ENCODE assay signal across 8 cellular contexts in the genomic region with DNA sequence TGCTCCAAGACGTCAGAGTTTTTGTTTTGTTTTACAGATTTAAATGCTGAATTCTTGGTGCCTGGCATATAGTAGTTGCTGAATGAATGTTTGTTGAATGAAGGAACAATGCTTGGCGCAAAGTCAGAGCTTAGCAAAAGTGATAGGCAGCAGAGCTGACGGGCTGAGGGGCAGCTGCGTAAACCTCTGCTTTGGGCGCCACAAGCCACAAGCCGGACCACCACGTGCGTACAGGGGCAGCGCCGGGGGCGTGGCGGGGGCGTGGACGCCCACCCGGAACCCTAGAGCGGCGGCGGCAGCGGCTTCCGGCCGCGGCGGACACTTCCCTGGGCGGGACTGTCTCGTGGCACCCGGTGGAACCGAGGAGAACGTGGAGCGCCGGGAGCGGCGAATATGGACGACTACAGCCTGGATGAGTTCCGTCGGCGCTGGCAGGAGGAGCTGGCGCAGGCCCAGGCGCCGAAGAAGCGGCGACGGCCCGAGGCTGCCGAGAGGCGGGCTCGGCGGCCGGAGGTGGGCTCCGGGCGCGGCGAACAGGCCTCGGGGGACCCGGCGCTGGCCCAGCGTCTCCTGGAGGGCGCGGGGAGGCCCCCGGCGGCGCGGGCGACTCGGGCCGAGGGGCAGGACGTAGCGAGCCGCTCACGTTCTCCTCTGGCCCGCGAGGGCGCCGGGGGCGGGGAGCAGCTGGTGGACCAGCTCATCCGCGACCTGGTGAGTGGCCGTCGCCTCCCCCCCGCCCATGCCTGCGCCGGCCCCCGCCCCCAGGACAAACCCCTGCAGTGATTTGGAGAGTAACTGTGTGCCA. TPM values are rescaled to one million over a fixed set of nuclear protein-coding genes. Genes with fewer than 3 reads are reported as not detected.
DNase-seq lines count a peak whose midpoint lies in the region; ATAC-seq and TF ChIP-seq lines count a peak whose summit lies in the region.

A gene with protein sequence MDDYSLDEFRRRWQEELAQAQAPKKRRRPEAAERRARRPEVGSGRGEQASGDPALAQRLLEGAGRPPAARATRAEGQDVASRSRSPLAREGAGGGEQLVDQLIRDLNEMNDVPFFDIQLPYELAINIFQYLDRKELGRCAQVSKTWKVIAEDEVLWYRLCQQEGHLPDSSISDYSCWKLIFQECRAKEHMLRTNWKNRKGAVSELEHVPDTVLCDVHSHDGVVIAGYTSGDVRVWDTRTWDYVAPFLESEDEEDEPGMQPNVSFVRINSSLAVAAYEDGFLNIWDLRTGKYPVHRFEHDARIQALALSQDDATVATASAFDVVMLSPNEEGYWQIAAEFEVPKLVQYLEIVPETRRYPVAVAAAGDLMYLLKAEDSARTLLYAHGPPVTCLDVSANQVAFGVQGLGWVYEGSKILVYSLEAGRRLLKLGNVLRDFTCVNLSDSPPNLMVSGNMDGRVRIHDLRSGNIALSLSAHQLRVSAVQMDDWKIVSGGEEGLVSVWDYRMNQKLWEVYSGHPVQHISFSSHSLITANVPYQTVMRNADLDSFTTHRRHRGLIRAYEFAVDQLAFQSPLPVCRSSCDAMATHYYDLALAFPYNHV (plus strand): TSS at position 306 of the 805 bp plus-strand sequence. CDS start 88 bp downstream, at position 394.

- H3K27ac Mint-ChIP-seq in Calu3 (ENCODE audit: unreplicated experiment) (peak within 1 kb of the TSS; percentile 59), nephron (peak within 1 kb of the TSS; percentile 75 to 90 (median 81))
- peak within 1 kb of the TSS; percentile 84 for H3K27ac Mint-ChIP-seq in activated T-helper 17 cell treated with anti-CD3 and anti-CD28 coated beads, Interleukin-2, amount 50 U/mL, for 72 hours
- H3K27ac Mint-ChIP-seq in stimulated activated naive CD8-positive, alpha-beta T cell treated with anti-CD3 and anti-CD28 coated beads, Interleukin-15, Interleukin-2, amounts not matched to agents 100 ng/mL and 50 ng/mL, for 24 hours: peak within 1 kb of the TSS; percentile 78

- H3K27me3 Mint-ChIP-seq in Calu3 (ENCODE audit: unreplicated experiment) (peaks cover 31% of the 10 kb centered on the region), nephron (ENCODE audit: low read depth) (peaks cover 5% of the 10 kb centered on the region)
- no peaks in the 10 kb centered on the region for H3K27me3 Mint-ChIP-seq in activated T-helper 17 cell treated with anti-CD3 and anti-CD28 coated beads, Interleukin-2, amount 50 U/mL, for 72 hours
- peaks cover 9% of the 10 kb centered on the region for H3K27me3 Mint-ChIP-seq in stimulated activated naive CD8-positive, alpha-beta T cell treated with anti-CD3 and anti-CD28 coated beads, Interleukin-15, Interleukin-2, amounts not matched to agents 100 ng/mL and 50 ng/mL, for 24 hours

- peak within 1 kb of the TSS; percentile 98 for H2AFZ ChIP-seq in PC-9

- no peaks in the 10 kb centered on the region for H3K9me3 ChIP-seq in PC-9 (ENCODE audit: insufficient read depth, low read depth)

- intact Hi-C loops in Calu3 (cut with micrococcal nuclease; ENCODE audit: unreplicated experiment): no loop called here
- intact Hi-C loops in PC-9 (cut with micrococcal nuclease; ENCODE audit: unreplicated experiment): no loop called here

- TF ChIP-seq CTCF in Calu3 (IDR thresholded peaks at IDR 0.05; ENCODE audit: unreplicated experiment) (no peak), PC-9 (conservative IDR thresholded peaks at IDR 0.05) (no peak), fibroblast of pulmonary artery (IDR thresholded peaks at IDR 0.05; ENCODE audit: low read length, missing control alignments) (no peak), nephron (IDR thresholded peaks at IDR 0.05; ENCODE audit: unreplicated experiment in 3 of 3) (no peak)

- CTCF ChIA-PET in Calu3 (lab: Charles Lee) (no interaction called here), PC-9 (lab: Charles Lee) (interaction anchor here (0.7 kb wide), 1 partner anchor 47 kb away, joined by 4 read pairs; no protein-coding TSS in a partner anchor)

- H4K20me1 ChIP-seq in PC-9 (ENCODE audit: insufficient read depth): no peaks in the 10 kb centered on the region; the same call in 1 of the 2 replicates

- H3K27me3 ChIP-seq in PC-9 (ENCODE audit: insufficient read depth, low read depth): no peaks in the 10 kb centered on the region

- BruUV-seq in Calu3 (replicated peaks; lab: Mats Ljungman, UMichigan) (no TSS peak), PC-9 (replicated peaks; lab: Mats Ljungman, UMichigan) (no TSS peak)

- ATAC-seq in GM21360 (IDR thresholded peaks at IDR 0.05; ENCODE audit: unreplicated experiment): peak; percentile 77
- ATAC-seq in activated T-helper 17 cell treated with anti-CD3 and anti-CD28 coated beads, Interleukin-2, amount 50 U/mL, for 72 hours (replicated peaks): peak; percentile 85

- peak within 1 kb of the TSS; percentile 56 for H3K27ac ChIP-seq in PC-9

- no peaks in the 10 kb centered on the region for H3K36me3 ChIP-seq in PC-9 (ENCODE audit: low read depth)

- peaks cover 20% of the 10 kb centered on the region for H3F3A ChIP-seq in PC-9 (ENCODE audit: insufficient read depth, low read depth)

- H3K4me3 ChIP-seq in PC-9: peak within 1 kb of the TSS; percentile 99
- H3K4me3 ChIP-seq in fibroblast of pulmonary artery (replicated peaks; ENCODE audit: low read depth, low read length): peak within 1 kb of the TSS; percentile 73

- H3K79me2 ChIP-seq in PC-9 (ENCODE audit: low read depth): peaks cover 50% of the 10 kb centered on the region

- no peaks in the 10 kb centered on the region for H3K9me3 Mint-ChIP-seq in Calu3 (ENCODE audit: low read depth, unreplicated experiment)
- no peaks in the 10 kb centered on the region for H3K9me3 Mint-ChIP-seq in activated T-helper 17 cell treated with anti-CD3 and anti-CD28 coated beads, Interleukin-2, amount 50 U/mL, for 72 hours
- H3K9me3 Mint-ChIP-seq in nephron: no peaks in the 10 kb centered on the region
- H3K9me3 Mint-ChIP-seq in stimulated activated naive CD8-positive, alpha-beta T cell treated with anti-CD3 and anti-CD28 coated beads, Interleukin-15, Interleukin-2, amounts not matched to agents 100 ng/mL and 50 ng/mL, for 24 hours: no peaks in the 10 kb centered on the region

- POLR2A ChIA-PET in PC-9 (lab: Charles Lee; ENCODE audit: unreplicated experiment): interaction anchor here (0.7 kb wide), 1 partner anchor 44 kb away, joined by 3 read pairs; no protein-coding TSS in a partner anchor

- peak within 1 kb of the TSS; percentile 95 for H3K4me2 ChIP-seq in PC-9

- peaks cover 41% of the 10 kb centered on the region for H3K4me1 ChIP-seq in PC-9 (replicated peaks; ENCODE audit: insufficient read depth)

- H3K4me3 Mint-ChIP-seq in Calu3 (ENCODE audit: low read depth, unreplicated experiment) (peak within 1 kb of the TSS; percentile 71), nephron (peak within 1 kb of the TSS; percentile 91 to 93 (median 92))
- H3K4me3 Mint-ChIP-seq in activated T-helper 17 cell treated with anti-CD3 and anti-CD28 coated beads, Interleukin-2, amount 50 U/mL, for 72 hours: peak within 1 kb of the TSS; percentile 88
- H3K4me3 Mint-ChIP-seq in stimulated activated naive CD8-positive, alpha-beta T cell treated with anti-CD3 and anti-CD28 coated beads, Interleukin-15, Interleukin-2, amounts not matched to agents 100 ng/mL and 50 ng/mL, for 24 hours: peak within 1 kb of the TSS; percentile 87

- DNase-seq in Calu3: peak; percentile 87
- DNase-seq in HT1080 (ENCODE audit: low read depth): peak; percentile 83
- DNase-seq in PC-9: peak; percentile 61 to 75
- DNase-seq in fibroblast of pulmonary artery (ENCODE audit: low read depth): peak; percentile 76

- H3K36me3 Mint-ChIP-seq in Calu3 (ENCODE audit: insufficient read depth, unreplicated experiment) (peaks cover 30% of the 10 kb centered on the region), nephron (ENCODE audit: low read depth) (peaks cover 11% of the 10 kb centered on the region)
- H3K36me3 Mint-ChIP-seq in activated T-helper 17 cell treated with anti-CD3 and anti-CD28 coated beads, Interleukin-2, amount 50 U/mL, for 72 hours (ENCODE audit: low read depth): peaks cover 2% of the 10 kb centered on the region
- H3K36me3 Mint-ChIP-seq in stimulated activated naive CD8-positive, alpha-beta T cell treated with anti-CD3 and anti-CD28 coated beads, Interleukin-15, Interleukin-2, amounts not matched to agents 100 ng/mL and 50 ng/mL, for 24 hours (ENCODE audit: low read depth): peaks cover 8% of the 10 kb centered on the region

- H3K4me1 Mint-ChIP-seq in Calu3 (ENCODE audit: low read depth, unreplicated experiment) (peaks cover 36% of the 10 kb centered on the region), nephron (peaks cover 15% of the 10 kb centered on the region)
- peaks cover 16% of the 10 kb centered on the region for H3K4me1 Mint-ChIP-seq in activated T-helper 17 cell treated with anti-CD3 and anti-CD28 coated beads, Interleukin-2, amount 50 U/mL, for 72 hours
- H3K4me1 Mint-ChIP-seq in stimulated activated naive CD8-positive, alpha-beta T cell treated with anti-CD3 and anti-CD28 coated beads, Interleukin-15, Interleukin-2, amounts not matched to agents 100 ng/mL and 50 ng/mL, for 24 hours (ENCODE audit: low read depth): peaks cover 36% of the 10 kb centered on the region

- no peaks in the 10 kb centered on the region for H3K9me2 ChIP-seq in PC-9 (ENCODE audit: insufficient read depth)

RNA-seq across cellular contexts. Expression of the gene that starts here (rescaled TPM):
- 18.1 and 18.2 TPM in 2 replicates for total RNA-seq in Calu3 (2022)
- total RNA-seq in HT1080 (2014; rRNA removed; shearing (Covaris generic)): 7.1 and 9.1 TPM in 2 replicates
- 8.9 and 11.1 TPM in 2 replicates for polyA plus RNA-seq in HT1080 (2015; cell fraction: cytosol; rRNA removed)
- 12.6 and 16.7 TPM in 2 replicates for polyA plus RNA-seq in HT1080 (2015; cell fraction: nucleus; rRNA removed)
- 20.6 and 27.4 TPM in 2 replicates for total RNA-seq in PC-9 (2021)
- total RNA-seq in activated T-helper 17 cell treated with anti-CD3 and anti-CD28 coated beads, Interleukin-2, amount 50 U/mL, for 72 hours: 1 to 10 TPM; 2.4 to 8.8 TPM

Comparison
In these comparisons a context has a peak if more than half of its experiments do, and no peak if none do; other contexts are left out.
1. Peak in every context shown above with its lines: DNase-seq, ATAC-seq, H3K4me3 ChIP-seq and H3K27ac ChIP-seq.